In the genomic region with DNA sequence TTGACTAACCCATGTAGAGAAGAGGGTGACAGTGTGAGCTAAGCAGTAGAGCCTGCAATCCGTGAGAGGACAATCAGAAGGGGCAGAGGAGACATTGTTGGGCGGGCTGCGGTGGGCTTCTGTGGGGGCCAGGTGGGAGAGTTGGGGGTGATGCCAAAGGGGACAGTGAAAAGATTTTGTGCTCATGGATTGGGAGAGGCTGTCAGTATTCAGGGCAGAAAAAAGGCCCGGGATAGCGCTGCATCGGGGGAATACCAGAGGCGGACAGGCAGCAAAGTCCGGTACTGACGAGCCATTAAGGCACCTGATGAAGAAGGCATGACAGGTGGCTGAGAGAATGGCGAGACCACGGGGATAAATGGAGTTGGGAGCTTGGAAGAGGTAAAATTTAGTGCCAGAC, we compare ENCODE assay signal across 14 cellular contexts. TPM values are rescaled to one million over a fixed set of nuclear protein-coding genes. Genes with fewer than 3 reads are reported as not detected.
DNase-seq lines count a peak whose midpoint lies in the region; ATAC-seq and TF ChIP-seq lines count a peak whose summit lies in the region.
"Had no signal": no experiment of that assay in that cellular context is flagged by ENCODE, and none has a peak within 500 bp of the region (broad histone marks: within the 10 kb centered on the region; RNA-seq: fewer than 3 reads in every experiment).

No MANE protein-coding gene starts in this region.

- TF ChIP-seq CTCF in OCI-LY1 (IDR thresholded peaks at IDR 0.05; ENCODE audit: low read length) = no peak
- no peak for TF ChIP-seq CTCF in chondrocyte (IDR thresholded peaks at IDR 0.05)

- H3K9me3 ChIP-seq in OCI-LY1 (ENCODE audit: low read length) = peaks cover 5% of the 10 kb centered on the region; the same call in 1 of the 2 replicates
- H3K9me3 ChIP-seq: colonic mucosa, tibial artery had no signal

- peaks cover 4% of the 10 kb centered on the region; the same call in 1 of the 2 replicates for H3K27me3 ChIP-seq in OCI-LY1 (ENCODE audit: insufficient read depth, low read length)
- H3K27me3 ChIP-seq: colonic mucosa, tibial artery had no signal

- peak overlapping the region; percentile 89; the same call in 1 of the 2 replicates for H3K4me2 ChIP-seq in OCI-LY1 (ENCODE audit: low read length)

- H3K4me1 Mint-ChIP-seq in activated T-cell treated with anti-CD3 and anti-CD28 coated beads, Interleukin-2, amount 50 U/mL, for 24 hours (ENCODE audit: low read depth) = peaks cover 34% of the 10 kb centered on the region
- H3K4me1 Mint-ChIP-seq in chondrocyte (ENCODE audit: low read depth) = peaks cover 36% of the 10 kb centered on the region
- peaks cover 50% of the 10 kb centered on the region for H3K4me1 Mint-ChIP-seq in stimulated activated effector memory CD8-positive, alpha-beta T cell treated with anti-CD3 and anti-CD28 coated beads, Interleukin-12 subunit alpha, Interleukin-12 subunit beta, amount 100 ng/mL, for 72 hours

- no peaks in the 10 kb centered on the region for H3K36me3 ChIP-seq in OCI-LY1 (ENCODE audit: insufficient read depth, low read length)
- H3K36me3 ChIP-seq: colonic mucosa had no signal

- H3K27me3 Mint-ChIP-seq in activated T-cell treated with anti-CD3 and anti-CD28 coated beads, Interleukin-2, amount 50 U/mL, for 24 hours = no peaks in the 10 kb centered on the region
- H3K27me3 Mint-ChIP-seq in chondrocyte (ENCODE audit: low read depth) = no peaks in the 10 kb centered on the region

- peak overlapping the region; percentile 76 for H3K4me3 ChIP-seq in OCI-LY1 (ENCODE audit: low read depth, low read length, poor library complexity, severe bottlenecking)

- no peaks in the 10 kb centered on the region for H3K79me2 ChIP-seq in OCI-LY1 (ENCODE audit: insufficient read depth, low read length)

- H3F3A ChIP-seq in OCI-LY1 (ENCODE audit: insufficient read depth, low read length) = no peaks in the 10 kb centered on the region

- H3K9me2 ChIP-seq in OCI-LY1 (ENCODE audit: low read depth, low read length) = no peaks in the 10 kb centered on the region

- H3K27ac Mint-ChIP-seq in activated T-cell treated with anti-CD3 and anti-CD28 coated beads, Interleukin-2, amount 50 U/mL, for 24 hours = peak overlapping the region; percentile 97
- no peak overlapping the region for H3K27ac Mint-ChIP-seq in chondrocyte (ENCODE audit: unreplicated experiment)
- H3K27ac Mint-ChIP-seq in stimulated activated effector memory CD8-positive, alpha-beta T cell treated with anti-CD3 and anti-CD28 coated beads, Interleukin-12 subunit alpha, Interleukin-12 subunit beta, amount 100 ng/mL, for 72 hours = peak overlapping the region; percentile 97

- no peak overlapping the region for H3K27ac ChIP-seq in OCI-LY1 (ENCODE audit: low read depth, low read length, poor library complexity, severe bottlenecking)

- peaks cover 9% of the 10 kb centered on the region for H3K36me3 Mint-ChIP-seq in activated T-cell treated with anti-CD3 and anti-CD28 coated beads, Interleukin-2, amount 50 U/mL, for 24 hours (ENCODE audit: low read depth)
- peaks cover 4% of the 10 kb centered on the region for H3K36me3 Mint-ChIP-seq in chondrocyte (ENCODE audit: low read depth)
- H3K36me3 Mint-ChIP-seq in stimulated activated effector memory CD8-positive, alpha-beta T cell treated with anti-CD3 and anti-CD28 coated beads, Interleukin-12 subunit alpha, Interleukin-12 subunit beta, amount 100 ng/mL, for 72 hours = peaks cover 12% of the 10 kb centered on the region

- H2AFZ ChIP-seq in OCI-LY1 (ENCODE audit: low read length) = no peak overlapping the region

- no peak for DNase-seq in activated T-cell treated with anti-CD3 and anti-CD28 coated beads, Interleukin-2, amount 50 U/mL, for 24 hours
- DNase-seq in activated T-cell treated with anti-CD3 and anti-CD28 coated beads, Interleukin-2, amount 50 U/mL, for 1 hour = no peak
- DNase-seq in chondrocyte (ENCODE audit: low spot score) = no peak
- no peak for DNase-seq in stimulated activated effector memory CD8-positive, alpha-beta T cell treated with anti-CD3 and anti-CD28 coated beads, Interleukin-12 subunit alpha, Interleukin-12 subunit beta, amount 100 ng/mL, for 72 hours (ENCODE audit: low spot score in 2 of 2)
- no peak for DNase-seq in activated gamma-delta T cell (lab: John Stamatoyannopoulos, UW)
- DNase-seq: ACHN, amniotic stem cell, colonic mucosa, NCI-H2227 treated with DMSO at 0.1 percent for 48 hours, SW 1271, tibial artery had no signal

- H4K20me1 ChIP-seq in OCI-LY1 (ENCODE audit: insufficient read depth, low read length) = no peaks in the 10 kb centered on the region

- H3K9me3 Mint-ChIP-seq in activated T-cell treated with anti-CD3 and anti-CD28 coated beads, Interleukin-2, amount 50 U/mL, for 24 hours = no peaks in the 10 kb centered on the region
- H3K9me3 Mint-ChIP-seq in chondrocyte (ENCODE audit: low read depth) = peaks cover 9% of the 10 kb centered on the region
- no peaks in the 10 kb centered on the region for H3K9me3 Mint-ChIP-seq in stimulated activated effector memory CD8-positive, alpha-beta T cell treated with anti-CD3 and anti-CD28 coated beads, Interleukin-12 subunit alpha, Interleukin-12 subunit beta, amount 100 ng/mL, for 72 hours

- H3K4me3 Mint-ChIP-seq in activated T-cell treated with anti-CD3 and anti-CD28 coated beads, Interleukin-2, amount 50 U/mL, for 24 hours = peak overlapping the region; percentile 90
- peak overlapping the region; percentile 74 for H3K4me3 Mint-ChIP-seq in chondrocyte (ENCODE audit: unreplicated experiment)
- peak overlapping the region; percentile 87 for H3K4me3 Mint-ChIP-seq in stimulated activated effector memory CD8-positive, alpha-beta T cell treated with anti-CD3 and anti-CD28 coated beads, Interleukin-12 subunit alpha, Interleukin-12 subunit beta, amount 100 ng/mL, for 72 hours

- peaks cover 15% of the 10 kb centered on the region for H3K4me1 ChIP-seq in OCI-LY1 (ENCODE audit: insufficient read depth, low read length, severe bottlenecking)

- H3K9ac ChIP-seq in OCI-LY1 (ENCODE audit: low read length) = no peak overlapping the region

- no peak for ATAC-seq in stimulated activated effector memory CD8-positive, alpha-beta T cell treated with anti-CD3 and anti-CD28 coated beads, Interleukin-12 subunit alpha, Interleukin-12 subunit beta, amount 100 ng/mL, for 72 hours
- ATAC-seq in HG03378 (IDR thresholded peaks at IDR 0.05; ENCODE audit: unreplicated experiment) = no peak
- ATAC-seq in HG03571 (IDR thresholded peaks at IDR 0.05; ENCODE audit: unreplicated experiment) = no peak

RNA-seq across cellular contexts. Expression of a gene that starts 1.3 kb away (rescaled TPM):
- 36.0 to 71.6 TPM (median 40.2 TPM) in 3 replicates for total RNA-seq in chondrocyte
